ENCODE assay signal across 2 cellular contexts in the genomic region with DNA sequence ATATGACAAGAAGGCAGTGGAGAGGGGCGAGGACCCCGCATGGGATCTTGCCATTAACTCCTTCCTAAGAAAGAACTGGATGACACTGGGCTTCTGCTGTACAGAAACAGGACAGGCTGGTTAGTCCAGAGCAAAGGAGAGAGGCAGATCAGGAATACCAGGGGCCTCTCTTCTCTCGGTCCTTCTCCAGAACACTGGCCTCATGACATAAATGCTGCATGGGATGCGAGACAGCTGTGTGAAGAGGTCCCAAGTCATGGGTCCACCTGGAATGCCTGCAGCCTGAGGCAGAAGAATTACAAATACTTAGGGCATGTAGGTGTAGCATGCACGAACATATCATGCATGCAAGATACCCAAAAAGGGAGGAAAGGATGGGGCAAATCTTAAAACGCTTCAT.
TF ChIP-seq lines count a peak whose summit lies in the region.

No MANE protein-coding gene starts in this region.

TF ChIP-seq in HEK293, 187 proteins besides CTCF, POLR2A, EP300 and RAD21 (continued from another document):
- TF ChIP-seq, protein P1, sequence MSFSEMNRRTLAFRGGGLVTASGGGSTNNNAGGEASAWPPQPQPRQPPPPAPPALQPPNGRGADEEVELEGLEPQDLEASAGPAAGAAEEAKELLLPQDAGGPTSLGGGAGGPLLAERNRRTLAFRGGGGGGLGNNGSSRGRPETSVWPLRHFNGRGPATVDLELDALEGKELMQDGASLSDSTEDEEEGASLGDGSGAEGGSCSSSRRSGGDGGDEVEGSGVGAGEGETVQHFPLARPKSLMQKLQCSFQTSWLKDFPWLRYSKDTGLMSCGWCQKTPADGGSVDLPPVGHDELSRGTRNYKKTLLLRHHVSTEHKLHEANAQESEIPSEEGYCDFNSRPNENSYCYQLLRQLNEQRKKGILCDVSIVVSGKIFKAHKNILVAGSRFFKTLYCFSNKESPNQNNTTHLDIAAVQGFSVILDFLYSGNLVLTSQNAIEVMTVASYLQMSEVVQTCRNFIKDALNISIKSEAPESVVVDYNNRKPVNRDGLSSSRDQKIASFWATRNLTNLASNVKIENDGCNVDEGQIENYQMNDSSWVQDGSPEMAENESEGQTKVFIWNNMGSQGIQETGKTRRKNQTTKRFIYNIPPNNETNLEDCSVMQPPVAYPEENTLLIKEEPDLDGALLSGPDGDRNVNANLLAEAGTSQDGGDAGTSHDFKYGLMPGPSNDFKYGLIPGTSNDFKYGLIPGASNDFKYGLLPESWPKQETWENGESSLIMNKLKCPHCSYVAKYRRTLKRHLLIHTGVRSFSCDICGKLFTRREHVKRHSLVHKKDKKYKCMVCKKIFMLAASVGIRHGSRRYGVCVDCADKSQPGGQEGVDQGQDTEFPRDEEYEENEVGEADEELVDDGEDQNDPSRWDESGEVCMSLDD (tag by site-specific recombination; IDR thresholded peaks at IDR 0.05) = no peak
- TF ChIP-seq ZBTB20 (tag by site-specific recombination; IDR thresholded peaks at IDR 0.05) (no peak), ZNF146 (tag by site-specific recombination; IDR thresholded peaks at IDR 0.05) (no peak), ZNF155 (tag by site-specific recombination; IDR thresholded peaks at IDR 0.05) (no peak), GLIS2 (tag by site-specific recombination; IDR thresholded peaks at IDR 0.05) (no peak)
- TF ChIP-seq, protein P2, sequence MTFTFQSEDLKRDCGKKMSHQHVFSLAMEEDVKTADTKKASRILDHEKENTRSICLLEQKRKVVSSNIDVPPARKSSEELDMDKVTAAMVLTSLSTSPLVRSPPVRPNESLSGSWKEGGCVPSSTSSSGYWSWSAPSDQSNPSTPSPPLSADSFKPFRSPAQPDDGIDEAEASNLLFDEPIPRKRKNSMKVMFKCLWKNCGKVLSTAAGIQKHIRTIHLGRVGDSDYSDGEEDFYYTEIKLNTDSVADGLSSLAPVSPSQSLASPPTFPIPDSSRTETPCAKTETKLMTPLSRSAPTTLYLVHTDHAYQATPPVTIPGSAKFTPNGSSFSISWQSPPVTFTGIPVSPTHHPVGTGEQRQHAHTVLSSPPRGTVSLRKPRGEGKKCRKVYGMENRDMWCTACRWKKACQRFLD (tag by site-specific recombination; IDR thresholded peaks at IDR 0.05) = no peak

TF ChIP-seq in GM23338, 12 proteins besides CTCF, POLR2A, EP300 and RAD21 (continued from another document):
- TF ChIP-seq, protein P3, sequence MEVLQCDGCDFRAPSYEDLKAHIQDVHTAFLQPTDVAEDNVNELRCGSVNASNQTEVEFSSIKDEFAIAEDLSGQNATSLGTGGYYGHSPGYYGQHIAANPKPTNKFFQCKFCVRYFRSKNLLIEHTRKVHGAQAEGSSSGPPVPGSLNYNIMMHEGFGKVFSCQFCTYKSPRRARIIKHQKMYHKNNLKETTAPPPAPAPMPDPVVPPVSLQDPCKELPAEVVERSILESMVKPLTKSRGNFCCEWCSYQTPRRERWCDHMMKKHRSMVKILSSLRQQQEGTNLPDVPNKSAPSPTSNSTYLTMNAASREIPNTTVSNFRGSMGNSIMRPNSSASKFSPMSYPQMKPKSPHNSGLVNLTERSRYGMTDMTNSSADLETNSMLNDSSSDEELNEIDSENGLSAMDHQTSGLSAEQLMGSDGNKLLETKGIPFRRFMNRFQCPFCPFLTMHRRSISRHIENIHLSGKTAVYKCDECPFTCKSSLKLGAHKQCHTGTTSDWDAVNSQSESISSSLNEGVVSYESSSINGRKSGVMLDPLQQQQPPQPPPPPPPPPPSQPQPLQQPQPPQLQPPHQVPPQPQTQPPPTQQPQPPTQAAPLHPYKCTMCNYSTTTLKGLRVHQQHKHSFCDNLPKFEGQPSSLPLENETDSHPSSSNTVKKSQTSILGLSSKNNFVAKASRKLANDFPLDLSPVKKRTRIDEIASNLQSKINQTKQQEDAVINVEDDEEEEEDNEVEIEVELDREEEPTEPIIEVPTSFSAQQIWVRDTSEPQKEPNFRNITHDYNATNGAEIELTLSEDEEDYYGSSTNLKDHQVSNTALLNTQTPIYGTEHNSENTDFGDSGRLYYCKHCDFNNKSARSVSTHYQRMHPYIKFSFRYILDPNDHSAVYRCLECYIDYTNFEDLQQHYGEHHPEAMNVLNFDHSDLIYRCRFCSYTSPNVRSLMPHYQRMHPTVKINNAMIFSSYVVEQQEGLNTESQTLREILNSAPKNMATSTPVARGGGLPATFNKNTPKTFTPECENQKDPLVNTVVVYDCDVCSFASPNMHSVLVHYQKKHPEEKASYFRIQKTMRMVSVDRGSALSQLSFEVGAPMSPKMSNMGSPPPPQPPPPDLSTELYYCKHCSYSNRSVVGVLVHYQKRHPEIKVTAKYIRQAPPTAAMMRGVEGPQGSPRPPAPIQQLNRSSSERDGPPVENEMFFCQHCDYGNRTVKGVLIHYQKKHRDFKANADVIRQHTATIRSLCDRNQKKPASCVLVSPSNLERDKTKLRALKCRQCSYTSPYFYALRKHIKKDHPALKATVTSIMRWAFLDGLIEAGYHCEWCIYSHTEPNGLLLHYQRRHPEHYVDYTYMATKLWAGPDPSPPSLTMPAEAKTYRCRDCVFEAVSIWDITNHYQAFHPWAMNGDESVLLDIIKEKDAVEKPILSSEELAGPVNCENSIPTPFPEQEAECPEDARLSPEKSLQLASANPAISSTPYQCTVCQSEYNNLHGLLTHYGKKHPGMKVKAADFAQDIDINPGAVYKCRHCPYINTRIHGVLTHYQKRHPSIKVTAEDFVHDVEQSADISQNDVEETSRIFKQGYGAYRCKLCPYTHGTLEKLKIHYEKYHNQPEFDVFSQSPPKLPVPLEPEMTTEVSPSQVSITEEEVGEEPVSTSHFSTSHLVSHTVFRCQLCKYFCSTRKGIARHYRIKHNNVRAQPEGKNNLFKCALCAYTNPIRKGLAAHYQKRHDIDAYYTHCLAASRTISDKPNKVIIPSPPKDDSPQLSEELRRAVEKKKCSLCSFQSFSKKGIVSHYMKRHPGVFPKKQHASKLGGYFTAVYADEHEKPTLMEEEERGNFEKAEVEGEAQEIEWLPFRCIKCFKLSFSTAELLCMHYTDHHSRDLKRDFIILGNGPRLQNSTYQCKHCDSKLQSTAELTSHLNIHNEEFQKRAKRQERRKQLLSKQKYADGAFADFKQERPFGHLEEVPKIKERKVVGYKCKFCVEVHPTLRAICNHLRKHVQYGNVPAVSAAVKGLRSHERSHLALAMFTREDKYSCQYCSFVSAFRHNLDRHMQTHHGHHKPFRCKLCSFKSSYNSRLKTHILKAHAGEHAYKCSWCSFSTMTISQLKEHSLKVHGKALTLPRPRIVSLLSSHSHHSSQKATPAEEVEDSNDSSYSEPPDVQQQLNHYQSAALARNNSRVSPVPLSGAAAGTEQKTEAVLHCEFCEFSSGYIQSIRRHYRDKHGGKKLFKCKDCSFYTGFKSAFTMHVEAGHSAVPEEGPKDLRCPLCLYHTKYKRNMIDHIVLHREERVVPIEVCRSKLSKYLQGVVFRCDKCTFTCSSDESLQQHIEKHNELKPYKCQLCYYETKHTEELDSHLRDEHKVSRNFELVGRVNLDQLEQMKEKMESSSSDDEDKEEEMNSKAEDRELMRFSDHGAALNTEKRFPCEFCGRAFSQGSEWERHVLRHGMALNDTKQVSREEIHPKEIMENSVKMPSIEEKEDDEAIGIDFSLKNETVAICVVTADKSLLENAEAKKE (CRISPR knock-in tag; IDR thresholded peaks at IDR 0.05) = no peak
- TF ChIP-seq CREB1 (CRISPR knock-in tag; IDR thresholded peaks at IDR 0.05; ENCODE audit: low read depth) (no peak), ZNF331 (CRISPR knock-in tag; IDR thresholded peaks at IDR 0.05; ENCODE audit: low read depth) (no peak), JUNB (IDR thresholded peaks at IDR 0.05; ENCODE audit: unreplicated experiment) (no peak), EZH2phosphoT487 (IDR thresholded peaks at IDR 0.05; ENCODE audit: unreplicated experiment) (no peak), NANOG (IDR thresholded peaks at IDR 0.05; ENCODE audit: borderline replicate concordance) (no peak), POLR2AphosphoS5 (IDR thresholded peaks at IDR 0.05; ENCODE audit: low read depth) (no peak)
- TF ChIP-seq, protein P4, sequence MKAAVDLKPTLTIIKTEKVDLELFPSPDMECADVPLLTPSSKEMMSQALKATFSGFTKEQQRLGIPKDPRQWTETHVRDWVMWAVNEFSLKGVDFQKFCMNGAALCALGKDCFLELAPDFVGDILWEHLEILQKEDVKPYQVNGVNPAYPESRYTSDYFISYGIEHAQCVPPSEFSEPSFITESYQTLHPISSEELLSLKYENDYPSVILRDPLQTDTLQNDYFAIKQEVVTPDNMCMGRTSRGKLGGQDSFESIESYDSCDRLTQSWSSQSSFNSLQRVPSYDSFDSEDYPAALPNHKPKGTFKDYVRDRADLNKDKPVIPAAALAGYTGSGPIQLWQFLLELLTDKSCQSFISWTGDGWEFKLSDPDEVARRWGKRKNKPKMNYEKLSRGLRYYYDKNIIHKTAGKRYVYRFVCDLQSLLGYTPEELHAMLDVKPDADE (IDR thresholded peaks at IDR 0.05) = no peak
- TF ChIP-seq, protein P5, sequence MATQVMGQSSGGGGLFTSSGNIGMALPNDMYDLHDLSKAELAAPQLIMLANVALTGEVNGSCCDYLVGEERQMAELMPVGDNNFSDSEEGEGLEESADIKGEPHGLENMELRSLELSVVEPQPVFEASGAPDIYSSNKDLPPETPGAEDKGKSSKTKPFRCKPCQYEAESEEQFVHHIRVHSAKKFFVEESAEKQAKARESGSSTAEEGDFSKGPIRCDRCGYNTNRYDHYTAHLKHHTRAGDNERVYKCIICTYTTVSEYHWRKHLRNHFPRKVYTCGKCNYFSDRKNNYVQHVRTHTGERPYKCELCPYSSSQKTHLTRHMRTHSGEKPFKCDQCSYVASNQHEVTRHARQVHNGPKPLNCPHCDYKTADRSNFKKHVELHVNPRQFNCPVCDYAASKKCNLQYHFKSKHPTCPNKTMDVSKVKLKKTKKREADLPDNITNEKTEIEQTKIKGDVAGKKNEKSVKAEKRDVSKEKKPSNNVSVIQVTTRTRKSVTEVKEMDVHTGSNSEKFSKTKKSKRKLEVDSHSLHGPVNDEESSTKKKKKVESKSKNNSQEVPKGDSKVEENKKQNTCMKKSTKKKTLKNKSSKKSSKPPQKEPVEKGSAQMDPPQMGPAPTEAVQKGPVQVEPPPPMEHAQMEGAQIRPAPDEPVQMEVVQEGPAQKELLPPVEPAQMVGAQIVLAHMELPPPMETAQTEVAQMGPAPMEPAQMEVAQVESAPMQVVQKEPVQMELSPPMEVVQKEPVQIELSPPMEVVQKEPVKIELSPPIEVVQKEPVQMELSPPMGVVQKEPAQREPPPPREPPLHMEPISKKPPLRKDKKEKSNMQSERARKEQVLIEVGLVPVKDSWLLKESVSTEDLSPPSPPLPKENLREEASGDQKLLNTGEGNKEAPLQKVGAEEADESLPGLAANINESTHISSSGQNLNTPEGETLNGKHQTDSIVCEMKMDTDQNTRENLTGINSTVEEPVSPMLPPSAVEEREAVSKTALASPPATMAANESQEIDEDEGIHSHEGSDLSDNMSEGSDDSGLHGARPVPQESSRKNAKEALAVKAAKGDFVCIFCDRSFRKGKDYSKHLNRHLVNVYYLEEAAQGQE (IDR thresholded peaks at IDR 0.05; ENCODE audit: unreplicated experiment) = no peak
